Comparison of ENCODE assay signal across 7 cellular contexts in the genomic region with DNA sequence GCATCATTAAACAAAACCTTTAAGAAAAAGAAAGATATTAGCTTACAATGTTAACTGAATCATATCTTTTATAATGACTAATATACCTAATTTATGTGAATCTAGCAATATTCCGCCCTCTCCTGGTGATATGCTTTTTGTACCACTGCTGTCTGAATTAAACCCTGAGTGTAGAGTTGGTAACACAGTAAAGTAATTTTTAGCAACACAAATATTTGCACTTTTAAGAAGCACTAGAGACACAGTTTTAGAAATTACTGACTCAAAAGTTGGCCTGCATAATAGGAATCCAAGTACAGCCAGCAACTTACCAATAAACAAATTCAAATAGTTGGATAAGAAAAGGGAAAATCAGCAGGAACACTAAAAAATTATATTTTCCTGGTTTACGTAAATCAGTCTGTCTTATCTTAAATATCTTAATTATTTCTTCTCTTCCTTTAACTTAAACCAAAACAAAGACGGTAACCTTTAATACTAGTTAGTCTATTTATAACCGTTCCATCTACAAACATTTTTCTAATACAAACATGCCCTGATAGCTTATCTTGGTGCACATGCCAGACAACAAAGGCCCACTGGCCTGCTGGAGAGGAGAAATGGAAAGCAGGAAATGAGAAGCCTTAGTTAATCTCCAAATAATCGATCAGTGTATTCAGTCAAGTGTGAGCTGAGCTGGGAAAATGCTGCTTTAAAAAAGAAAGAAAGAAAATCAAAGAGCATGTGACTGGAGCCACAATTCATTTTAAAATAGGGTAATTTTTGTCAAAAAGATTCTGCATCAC.
DNase-seq lines count a peak whose midpoint lies in the region; TF ChIP-seq lines count a peak whose summit lies in the region.

No MANE protein-coding gene starts in this region.

- H3K36me3 ChIP-seq in WERI-Rb-1, result no peaks in the 10 kb centered on the region
- H3K36me3 ChIP-seq in tibial artery, result no peaks in the 10 kb centered on the region

- H3K27ac ChIP-seq in WERI-Rb-1, result peak overlapping the region; percentile 80
- H3K27ac ChIP-seq in tibial artery, result peak overlapping the region; percentile 57 to 59

- no peaks in the 10 kb centered on the region for H3K27me3 Mint-ChIP-seq in CD14-positive monocyte (ENCODE audit: low read depth in 3 of 3)

- no peaks in the 10 kb centered on the region for H3K9me3 Mint-ChIP-seq in CD14-positive monocyte

- DNase-seq in HT-29 (ENCODE audit: low spot score) (peak; percentile 36), WERI-Rb-1 (peak; percentile 67), hepatic stellate cell (ENCODE audit: low spot score) (peak; percentile 21), tibial artery (peak in 1 of 2 donors; percentile 32), CD14-positive monocyte (ENCODE audit: low spot score) (no peak), amygdala (lab: John Stamatoyannopoulos, UW) (no peak), NCI-H187 treated with DMSO at 0.1 percent for 48 hours (lab: John Stamatoyannopoulos, UW) (no peak)

- H3K27me3 ChIP-seq in WERI-Rb-1 (ENCODE audit: insufficient read depth, low read depth, severe bottlenecking) (no peaks in the 10 kb centered on the region), tibial artery (no peaks in the 10 kb centered on the region)

- TF ChIP-seq CTCF in WERI-Rb-1 (IDR thresholded peaks at IDR 0.05; ENCODE audit: low read depth, low read length) (no peak), tibial artery (IDR thresholded peaks at IDR 0.05) (peak; percentile 67 to 69), CD14-positive monocyte (IDR thresholded peaks at IDR 0.05) (no peak)

- H3K4me1 ChIP-seq in tibial artery, result peaks cover 0 to 26% (median 8%) of the 10 kb centered on the region in 4 donors

- H3K9me3 ChIP-seq in WERI-Rb-1 (ENCODE audit: severe bottlenecking) (no peaks in the 10 kb centered on the region), tibial artery (no peaks in the 10 kb centered on the region)

- no peaks in the 10 kb centered on the region for H3K36me3 Mint-ChIP-seq in CD14-positive monocyte

- peak overlapping the region in 1 of 7 donors; percentile 24 for H3K27ac Mint-ChIP-seq in CD14-positive monocyte

- H3K4me3 Mint-ChIP-seq in CD14-positive monocyte, result no peak overlapping the region

- H3K4me1 Mint-ChIP-seq in CD14-positive monocyte, result peaks cover 14% of the 10 kb centered on the region

- intact Hi-C loops in tibial artery (cut with DNase I; ENCODE audit: low total_unique reads), result loop anchor here (5.0 kb wide), 1 partner anchor 199 kb away; no protein-coding TSS in a partner anchor
- intact Hi-C loops in CD14-positive monocyte (cut with micrococcal nuclease), result no loop called here

- H3K4me3 ChIP-seq in WERI-Rb-1 (ENCODE audit: low read depth, low read length), result no peak overlapping the region; the same call in 1 of the 2 replicates
- H3K4me3 ChIP-seq in tibial artery, result no peak overlapping the region

Comparison
In these comparisons a context has a peak if more than half of its experiments do, and no peak if none do; other contexts are left out.
1. DNase-seq: peak in HT-29 (single experiment), WERI-Rb-1 (single experiment) and hepatic stellate cell (single experiment); none in CD14-positive monocyte (single experiment), amygdala (0 of 56) and NCI-H187 treated with DMSO at 0.1 percent for 48 hours (single experiment).
2. CTCF ChIP-seq: peak in tibial artery (2 of 2); none in WERI-Rb-1 (single experiment) and CD14-positive monocyte (single experiment).